ENCODE assay signal across 17 cellular contexts in genomic region chr3:32612551-32612950, GRCh38.
"Had no signal": no experiment of that assay in that cellular context is flagged by ENCODE, and none has a peak within 500 bp of the region (broad histone marks: within the 10 kb centered on the region; RNA-seq: fewer than 3 reads in every experiment).

No MANE protein-coding gene starts in this region.

- H3K27me3 ChIP-seq: foreskin keratinocyte, spleen, tibial artery had no signal

- H3K9me3 ChIP-seq: adrenal gland, mucosa of descending colon, spleen, tibial artery had no signal

- H3K36me3 ChIP-seq: adrenal gland, spleen, tibial artery had no signal

- H3K4me3 ChIP-seq: adrenal gland, mucosa of descending colon, spleen, tibial artery had no signal

- H3K27ac ChIP-seq: adrenal gland, foreskin keratinocyte, spleen, tibial artery had no signal

- ATAC-seq: activated T-helper 17 cell treated with anti-CD3 and anti-CD28 coated beads, Interleukin-2, amount 50 U/mL, for 72 hours; mucosa of descending colon; WTC11 had no signal

- DNase-seq: activated CD4-positive, alpha-beta T cell treated with anti-CD3 and anti-CD28 coated beads, Interleukin-2, amount 50 U/mL, for 4 hours; activated CD8-positive, alpha-beta memory T cell treated with anti-CD3 and anti-CD28 coated beads for 24 hours; activated CD8-positive, alpha-beta memory T cell treated with anti-CD3 and anti-CD28 coated beads, Interleukin-2, amount 50 U/mL, for 4 hours; activated T-cell treated with anti-CD3 and anti-CD28 coated beads, Interleukin-2, amount 50 U/mL, for 24 hours; adrenal gland; cortex of kidney; mucosa of descending colon; nucleus accumbens; retina; spleen; stimulated activated CD4-positive, alpha-beta T cell treated with anti-CD3 and anti-CD28 coated beads, Interleukin-4, amount 100 ng/mL, for 1 hour; stimulated activated naive CD4-positive, alpha-beta T cell; T1000; tibial artery had no signal

- H3K4me1 ChIP-seq: adrenal gland, spleen, tibial artery had no signal
